In the genomic region with DNA sequence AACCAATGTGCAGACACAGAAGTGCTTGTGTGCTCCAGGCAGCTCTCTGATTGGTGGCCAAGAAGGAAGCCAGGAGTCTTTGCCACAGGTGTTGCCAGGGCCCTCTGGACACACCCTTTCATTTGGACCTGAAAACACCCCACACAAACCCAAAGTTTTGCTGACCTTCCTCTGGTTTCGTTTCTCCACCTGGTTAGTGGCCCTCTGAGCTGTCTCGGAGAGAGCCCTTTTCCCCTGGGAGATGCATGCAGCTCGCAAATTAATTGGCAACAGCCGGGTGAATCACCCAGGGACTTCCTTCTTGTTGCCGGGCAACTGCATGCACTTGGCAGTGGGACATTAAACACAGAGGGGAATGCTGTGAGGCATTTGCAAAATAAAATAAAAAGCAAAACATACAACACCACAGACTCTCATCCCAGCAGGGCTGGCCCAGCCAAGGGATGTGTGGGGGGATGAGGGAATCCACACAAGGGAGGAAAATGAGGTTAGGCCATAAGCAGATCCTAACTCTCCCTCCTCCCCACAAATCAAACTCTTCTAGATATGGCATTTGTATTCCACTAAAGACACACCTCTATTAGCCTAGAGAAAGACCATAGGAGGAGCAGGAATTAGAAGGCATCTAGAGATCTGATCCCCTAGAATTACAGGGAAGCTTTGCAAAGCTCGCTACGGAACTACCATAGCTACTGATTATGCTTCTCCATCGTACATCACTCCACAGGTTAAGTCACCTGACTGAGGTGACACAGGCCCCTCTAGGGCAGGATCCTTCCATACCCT, we compare ENCODE assay signal across 8 cellular contexts.
DNase-seq lines count a peak whose midpoint lies in the region; ATAC-seq, FAIRE-seq and TF ChIP-seq lines count a peak whose summit lies in the region.

No MANE protein-coding gene starts in this region.

- ATAC-seq in GM19025 (IDR thresholded peaks at IDR 0.05; ENCODE audit: low read depth, unreplicated experiment), result peak; percentile 88
- peak; percentile 74 for ATAC-seq in HG03095 (IDR thresholded peaks at IDR 0.05; ENCODE audit: unreplicated experiment)

- H3K4me3 ChIP-seq in ACC112 (ENCODE audit: low read depth, low read length) (peak overlapping the region; percentile 41; the same call in 1 of the 2 replicates), breast epithelium (peak overlapping the region in 2 of 3 donors; percentile 1 to 41)

- intact Hi-C loops in breast epithelium (cut with DNase I; ENCODE audit: low total_unique reads), result no loop called here

- H3K27ac ChIP-seq in ACC112 (ENCODE audit: low read depth, low read length), result peak overlapping the region; percentile 91
- peak overlapping the region; percentile 87 to 95 for H3K27ac ChIP-seq in breast epithelium

- H2AFZ ChIP-seq in ACC112 (ENCODE audit: low read length, unreplicated experiment), result no peak overlapping the region

- no peak for TF ChIP-seq POLR2A in breast epithelium (IDR thresholded peaks at IDR 0.05)

- H3K4me1 ChIP-seq in ACC112 (ENCODE audit: control insufficient read depth, insufficient read depth, low read length, unreplicated experiment), result peaks cover 48% of the 10 kb centered on the region
- peaks cover 0 to 9% of the 10 kb centered on the region in 2 donors for H3K4me1 ChIP-seq in breast epithelium

- no peaks in the 10 kb centered on the region for H3K79me2 ChIP-seq in ACC112 (ENCODE audit: control insufficient read depth, insufficient read depth, low read length, unreplicated experiment)

- no peak for TF ChIP-seq CTCF in breast epithelium (IDR thresholded peaks at IDR 0.05)

- DNase-seq in NCI-H2171 treated with DMSO at 0.1 percent for 48 hours (lab: John Stamatoyannopoulos, UW) (peak; percentile 89), breast epithelium (ENCODE audit: low spot score in 2 of 2) (peak; percentile 84 to 92), left kidney (ENCODE audit: low read depth, low spot score) (peak; percentile 91), urothelium cell line (ENCODE audit: low spot score) (peak; percentile 98), activated gamma-delta T cell treated with Interleukin-2 at 50 U/mL for 16 hours (no peak)

- H3K27me3 ChIP-seq in ACC112 (ENCODE audit: insufficient read depth, low read length), result no peaks in the 10 kb centered on the region
- no peaks in the 10 kb centered on the region for H3K27me3 ChIP-seq in breast epithelium

- no peaks in the 10 kb centered on the region for H3K9me3 ChIP-seq in breast epithelium

- peak; percentile 97 for FAIRE-seq in urothelium cell line (lab: Jason Lieb, UNC)

- H3K36me3 ChIP-seq in ACC112 (ENCODE audit: insufficient read depth, low read length) (no peaks in the 10 kb centered on the region), breast epithelium (no peaks in the 10 kb centered on the region)
